ENCODE assay signal across 8 cellular contexts in genomic region chr19:4399871-4400768, GRCh38. TPM values are rescaled to one million over a fixed set of nuclear protein-coding genes. Genes with fewer than 3 reads are reported as not detected.
DNase-seq lines count a peak whose midpoint lies in the region; TF ChIP-seq lines count a peak whose summit lies in the region.

TSS of gene SH3GL1 (minus strand) at chr19:4400547. CDS start at chr19:4400368, 179 bp downstream.

- no peak within 1 kb of the TSS for H4K8ac ChIP-seq in neuronal stem cell (ENCODE audit: low read depth, low read length)

- peak within 1 kb of the TSS; percentile 64 for H2AK5ac ChIP-seq in neuronal stem cell (ENCODE audit: low read depth, low read length)

- H3K4ac ChIP-seq in neuronal stem cell (ENCODE audit: low read length) = no peak within 1 kb of the TSS

- peaks cover 10% of the 10 kb centered on the region; the same call in 1 of the 2 replicates for H3F3A ChIP-seq in MM.1S (ENCODE audit: insufficient read depth, low read length)

- H2BK5ac ChIP-seq in neuronal stem cell (ENCODE audit: low read length) = no peak within 1 kb of the TSS

- H3K18ac ChIP-seq in neuronal stem cell (ENCODE audit: low read length) = peak within 1 kb of the TSS; percentile 90

- no peaks in the 10 kb centered on the region for H3K9me3 ChIP-seq in MM.1S (replicated peaks; ENCODE audit: insufficient read depth, low read length)
- H3K9me3 ChIP-seq in neuronal stem cell (replicated peaks in 1 of 2; ENCODE audit: control insufficient read depth in 2 of 2, insufficient read depth in 1 of 2, low read depth in 1 of 2, low read length in 2 of 2) = no peaks in the 10 kb centered on the region

- peaks cover 79% of the 10 kb centered on the region for H3K79me2 ChIP-seq in MM.1S (ENCODE audit: low read length)

- peak; percentile 94 for TF ChIP-seq CTCF in MM.1S (IDR thresholded peaks at IDR 0.05; ENCODE audit: low read length)
- no peak for TF ChIP-seq CTCF in subcutaneous adipose tissue (IDR thresholded peaks at IDR 0.05; ENCODE audit: low read depth)

- H4K91ac ChIP-seq in neuronal stem cell (ENCODE audit: low read depth, low read length, poor library complexity) = no peak within 1 kb of the TSS

- peak within 1 kb of the TSS; percentile 87 for H3K4me2 ChIP-seq in MM.1S (ENCODE audit: low read depth, low read length)
- peak within 1 kb of the TSS; percentile 81 for H3K4me2 ChIP-seq in neuronal stem cell (ENCODE audit: insufficient read depth, low read length, poor library complexity, severe bottlenecking)

- H2BK15ac ChIP-seq in neuronal stem cell (ENCODE audit: low read length) = peak within 1 kb of the TSS; percentile 63

- H3K27ac ChIP-seq in MM.1S (ENCODE audit: low read length) = peak within 1 kb of the TSS; percentile 43; the same call in 1 of the 2 replicates
- no peak within 1 kb of the TSS for H3K27ac ChIP-seq in neuronal stem cell (replicated peaks; ENCODE audit: low read length)

- H3K4me3 ChIP-seq in MM.1S (ENCODE audit: low read length) (peak within 1 kb of the TSS; percentile 79), neuronal stem cell (ENCODE audit: low read length in 2 of 2) (peak within 1 kb of the TSS; percentile 70 to 96)

- no peaks in the 10 kb centered on the region for H3K9me2 ChIP-seq in MM.1S (replicated peaks; ENCODE audit: insufficient read depth, low read length)

- no CpG with 5 or more reads among the region's 96 CpGs for WGBS in neuronal stem cell (ENCODE audit: extremely low coverage in 2 of 2, insufficient read length in 2 of 2, insufficient replicate concordance in 1 of 2), 2 donors

- H3K79me1 ChIP-seq in neuronal stem cell (ENCODE audit: low read depth, low read length) = peaks cover 9% of the 10 kb centered on the region

- H3K27me3 ChIP-seq in MM.1S (replicated peaks; ENCODE audit: insufficient read depth, low read length) (no peaks in the 10 kb centered on the region), neuronal stem cell (ENCODE audit: control insufficient read depth in 3 of 3, insufficient read depth in 3 of 3, low read depth in 1 of 3, low read length in 3 of 3) (no peaks in the 10 kb centered on the region)

- H2BK120ac ChIP-seq in neuronal stem cell (ENCODE audit: low read depth, low read length) = peak within 1 kb of the TSS; percentile 72

- H3K14ac ChIP-seq in neuronal stem cell (ENCODE audit: low read length) = peak within 1 kb of the TSS; percentile 97

- peak within 1 kb of the TSS; percentile 75 for H3K23ac ChIP-seq in neuronal stem cell (ENCODE audit: low read depth, low read length, poor library complexity)

- H3K9ac ChIP-seq in MM.1S (ENCODE audit: low read length) (peak within 1 kb of the TSS; percentile 93), neuronal stem cell (ENCODE audit: low read depth, low read length, poor library complexity) (peak within 1 kb of the TSS; percentile 95)

- DNase-seq in GF-D8 (lab: John Stamatoyannopoulos, UW) (peak; percentile 70), HCEC 1CT (peak; percentile 82), MM.1S (peak; percentile 95), SHP77 treated with DMSO at 0.1 percent for 48 hours (lab: John Stamatoyannopoulos, UW) (peak; percentile 71), activated gamma-delta T cell treated with Interleukin-2 at 50 U/mL for 16 hours (peak; percentile 92), foreskin melanocyte (peak; percentile 75), neuronal stem cell (ENCODE audit: low spot score) (peak; percentile 96)

- H4K20me1 ChIP-seq in MM.1S (ENCODE audit: insufficient read depth, low read length) = 0 out of 2 replicates have a peak, but pooled peaks cover 16% of the 10 kb centered on the region

- H2AFZ ChIP-seq in MM.1S (ENCODE audit: low read length) (peak within 1 kb of the TSS; percentile 71), neuronal stem cell (ENCODE audit: low read length) (peak within 1 kb of the TSS; percentile 88)

- no peaks in the 10 kb centered on the region for H3K36me3 ChIP-seq in MM.1S (replicated peaks; ENCODE audit: insufficient read depth, low read length)
- peaks cover 2 to 45% of the 10 kb centered on the region in 2 donors for H3K36me3 ChIP-seq in neuronal stem cell (replicated peaks in 1 of 2; ENCODE audit: control insufficient read depth in 2 of 2, insufficient read depth in 2 of 2, low read length in 2 of 2)

- H2BK12ac ChIP-seq in neuronal stem cell (ENCODE audit: low read length) = no peak within 1 kb of the TSS

- H3K4me1 ChIP-seq in MM.1S (ENCODE audit: low read length) = peaks cover 17% of the 10 kb centered on the region
- peaks cover 9 to 20% of the 10 kb centered on the region in 2 donors for H3K4me1 ChIP-seq in neuronal stem cell (ENCODE audit: control insufficient read depth in 2 of 2, insufficient read depth in 1 of 2, low read depth in 1 of 2, low read length in 2 of 2)

RNA-seq across cellular contexts. Expression of gene SH3GL1, which starts in this region (rescaled TPM):
- polyA plus RNA-seq in neuronal stem cell (2013, experiment 1 of 2) = 88.3 TPM
- 86.1 TPM for polyA plus RNA-seq in neuronal stem cell (2013, experiment 2 of 2)
- 10 to 100 TPM; 28.7 to 43.9 (median 36.4) TPM for total RNA-seq in subcutaneous adipose tissue
